16 cellular contexts compared by ENCODE assay signal in genomic region chrX:150581093-150581775, GRCh38. TPM values are rescaled to one million over a fixed set of nuclear protein-coding genes. Genes with fewer than 3 reads are reported as not detected.
DNase-seq lines count a peak whose midpoint lies in the region; ATAC-seq and TF ChIP-seq lines count a peak whose summit lies in the region.
"Had no signal": no experiment of that assay in that cellular context is flagged by ENCODE, and none has a peak within 500 bp of the region (broad histone marks: within the 10 kb centered on the region; RNA-seq: fewer than 3 reads in every experiment).

No MANE protein-coding gene starts in this region.

- H3K4me2 ChIP-seq in PC-9 = peak overlapping the region; percentile 23; the same call in 1 of the 2 replicates

- H3F3A ChIP-seq in PC-9 (ENCODE audit: insufficient read depth, low read depth) = peaks cover 19% of the 10 kb centered on the region

- CTCF ChIA-PET in PC-9 (lab: Charles Lee) = interaction anchor here (0.7 kb wide), 1 partner anchor 372 kb away, joined by 3 read pairs; no protein-coding TSS in a partner anchor

- H3K9me3 Mint-ChIP-seq in nephron progenitor cell = peaks cover 36% of the 10 kb centered on the region
- H3K9me3 Mint-ChIP-seq: activated CD4-positive, alpha-beta T cell treated with anti-CD3 and anti-CD28 coated beads, Interleukin-2, amount 10 ng/mL, durations not matched to agents 24 days and 14 days; memory B cell; stimulated activated naive CD8-positive, alpha-beta T cell treated with anti-CD3 and anti-CD28 coated beads, Interleukin-15, amount 100 ng/mL, for 72 hours had no signal

- peak overlapping the region; percentile 57 for H3K27ac ChIP-seq in PC-9
- H3K27ac ChIP-seq: coronary artery, heart right ventricle, prostate gland had no signal

- H3K4me3 ChIP-seq in PC-9 (no peak overlapping the region), choroid plexus epithelial cell (ENCODE audit: low read depth, low read length) (no peak overlapping the region)
- H3K4me3 ChIP-seq: coronary artery, heart right ventricle, prostate gland had no signal

- no peaks in the 10 kb centered on the region for H3K4me1 Mint-ChIP-seq in nephron progenitor cell

- ATAC-seq in GM18861 (IDR thresholded peaks at IDR 0.05; ENCODE audit: unreplicated experiment) = no peak
- ATAC-seq: heart right ventricle; stimulated activated naive CD8-positive, alpha-beta T cell treated with anti-CD3 and anti-CD28 coated beads, Interleukin-15, amount 100 ng/mL, for 72 hours had no signal

- H3K9me2 ChIP-seq in PC-9 (ENCODE audit: insufficient read depth) = no peaks in the 10 kb centered on the region

- intact Hi-C loops in PC-9 (cut with micrococcal nuclease; ENCODE audit: unreplicated experiment) = loop anchor here (5.0 to 10.0 kb wide), 2 partner anchors 64 to 106 kb away; no protein-coding TSS in a partner anchor

- BruUV-seq in PC-9 (replicated peaks; lab: Mats Ljungman, UMichigan) = no TSS peak

- H3K36me3 ChIP-seq in PC-9 (ENCODE audit: low read depth) = no peaks in the 10 kb centered on the region
- H3K36me3 ChIP-seq: heart right ventricle, prostate gland had no signal

- H3K27me3 Mint-ChIP-seq in nephron progenitor cell (ENCODE audit: low read depth, poor library complexity) = no peaks in the 10 kb centered on the region
- H3K27me3 Mint-ChIP-seq: activated CD4-positive, alpha-beta T cell treated with anti-CD3 and anti-CD28 coated beads, Interleukin-2, amount 10 ng/mL, durations not matched to agents 24 days and 14 days; memory B cell; stimulated activated naive CD8-positive, alpha-beta T cell treated with anti-CD3 and anti-CD28 coated beads, Interleukin-15, amount 100 ng/mL, for 72 hours had no signal

- H3K9me3 ChIP-seq in PC-9 (ENCODE audit: insufficient read depth, low read depth) = no peaks in the 10 kb centered on the region
- H3K9me3 ChIP-seq: prostate gland had no signal

- no peaks in the 10 kb centered on the region for H3K27me3 ChIP-seq in PC-9 (ENCODE audit: insufficient read depth, low read depth)
- H3K27me3 ChIP-seq: heart right ventricle had no signal

- H4K20me1 ChIP-seq in PC-9 (ENCODE audit: insufficient read depth) = 0 out of 2 replicates have a peak, but pooled peaks cover 3% of the 10 kb centered on the region

- POLR2A ChIA-PET in PC-9 (lab: Charles Lee; ENCODE audit: unreplicated experiment) = interaction anchor here (0.6 kb wide), 3 partner anchors 217 to 616 kb away, joined by 3 to 7 read pairs (median 3); no protein-coding TSS in a partner anchor

- no peak overlapping the region for H2AFZ ChIP-seq in PC-9

- H3K79me2 ChIP-seq in PC-9 (ENCODE audit: low read depth) = peaks cover 61% of the 10 kb centered on the region

- no peak overlapping the region for H3K27ac Mint-ChIP-seq in nephron progenitor cell
- H3K27ac Mint-ChIP-seq: activated CD4-positive, alpha-beta T cell treated with anti-CD3 and anti-CD28 coated beads, Interleukin-2, amount 10 ng/mL, durations not matched to agents 24 days and 14 days; memory B cell; stimulated activated naive CD8-positive, alpha-beta T cell treated with anti-CD3 and anti-CD28 coated beads, Interleukin-15, amount 100 ng/mL, for 72 hours had no signal

- in situ Hi-C loops in Caki2 (cut with HindIII; ENCODE audit: low pct_unique_long_range_greater_than_20kb, low sequenced_read_pairs) = no loop called here

- H3K36me3 Mint-ChIP-seq in nephron progenitor cell (ENCODE audit: low read depth) = no peaks in the 10 kb centered on the region

- H3K4me3 Mint-ChIP-seq in nephron progenitor cell = no peak overlapping the region
- H3K4me3 Mint-ChIP-seq: activated CD4-positive, alpha-beta T cell treated with anti-CD3 and anti-CD28 coated beads, Interleukin-2, amount 10 ng/mL, durations not matched to agents 24 days and 14 days; memory B cell; stimulated activated naive CD8-positive, alpha-beta T cell treated with anti-CD3 and anti-CD28 coated beads, Interleukin-15, amount 100 ng/mL, for 72 hours had no signal

- H3K4me1 ChIP-seq in PC-9 (replicated peaks; ENCODE audit: insufficient read depth) = peaks cover 27% of the 10 kb centered on the region
- H3K4me1 ChIP-seq: prostate gland had no signal

- TF ChIP-seq CTCF in PC-9 (conservative IDR thresholded peaks at IDR 0.05) (no peak), choroid plexus epithelial cell (conservative IDR thresholded peaks at IDR 0.05; ENCODE audit: low read depth, low read length) (no peak), nephron progenitor cell (IDR thresholded peaks at IDR 0.05) (no peak)

- peak; percentile 27 for DNase-seq in Caki2 (ENCODE audit: low read depth)
- DNase-seq in PC-9 = peak in 1 of 2 experiments; percentile 87
- peak; percentile 80 for DNase-seq in choroid plexus epithelial cell (ENCODE audit: low read depth)
- DNase-seq in myocyte (ENCODE audit: low read depth) = peak; percentile 39
- DNase-seq in nephron progenitor cell = no peak
- no peak for DNase-seq in SKM-1 treated with dmso at 0.1 percent for 144 hours (lab: John Stamatoyannopoulos, UW; ENCODE audit: unreplicated experiment)
- no peak for DNase-seq in Ammon's horn (ENCODE audit: low spot score)
- DNase-seq: activated CD4-positive, alpha-beta T cell treated with anti-CD3 and anti-CD28 coated beads, Interleukin-2, amount 10 ng/mL, durations not matched to agents 24 days and 14 days; heart right ventricle; NCI-H510A; stimulated activated CD4-positive, alpha-beta T cell treated with anti-CD3 and anti-CD28 coated beads, Interleukin-4, amount 100 ng/mL, for 4 hours; stimulated activated naive CD8-positive, alpha-beta T cell treated with anti-CD3 and anti-CD28 coated beads, Interleukin-15, amount 100 ng/mL, for 72 hours had no signal

RNA-seq across cellular contexts. Expression of gene MTM1, which starts 12.8 kb away (rescaled TPM):
- 2.4 and 5.1 TPM in 2 replicates for total RNA-seq in Caki2 (2014; rRNA removed; shearing (Covaris generic); ENCODE audit: low replicate concordance)
- total RNA-seq in PC-9 (2021) (17.4 and 22.9 TPM in 2 replicates), myocyte (8.8 and 8.9 TPM in 2 replicates)
- polyA plus RNA-seq in myocyte (2012) = 4.5 TPM

Comparison
In these comparisons a context has a peak if more than half of its experiments do, and no peak if none do; other contexts are left out.
1. DNase-seq: peak in Caki2 (single experiment), choroid plexus epithelial cell (single experiment) and myocyte (single experiment); none in nephron progenitor cell (single experiment), SKM-1 treated with dmso at 0.1 percent for 144 hours (single experiment) and Ammon's horn (single experiment).